Comparison of ENCODE assay signal across 8 cellular contexts in genomic region chr3:55160241-55160877, GRCh38.
A peak's percentile ranks its signal among the peaks of the same experiment; 100 is the strongest.
DNase-seq lines count a peak whose midpoint lies in the region; ATAC-seq and TF ChIP-seq lines count a peak whose summit lies in the region.

No MANE protein-coding gene starts in this region.

- intact Hi-C loops in left colon (cut with DNase I, micrococcal nuclease), result no loop called here

- DNase-seq in EH (ENCODE audit: low read depth), result peak; percentile 100
- DNase-seq in SW480 (ENCODE audit: low spot score), result peak; percentile 94
- DNase-seq in left colon, result peak; percentile 8 to 41
- no peak for DNase-seq in glutamatergic neuron
- DNase-seq in NCI-H187 (lab: John Stamatoyannopoulos, UW), result no peak
- no peak for DNase-seq in SW 1271 (lab: John Stamatoyannopoulos, UW)

- H3K27me3 Mint-ChIP-seq in glutamatergic neuron (ENCODE audit: unreplicated experiment), result no peaks in the 10 kb centered on the region

- H3K27ac Mint-ChIP-seq in glutamatergic neuron (ENCODE audit: unreplicated experiment), result no peak overlapping the region

- H3K4me3 Mint-ChIP-seq in glutamatergic neuron (ENCODE audit: unreplicated experiment), result no peak overlapping the region

- H3K4me1 Mint-ChIP-seq in glutamatergic neuron (ENCODE audit: low read depth, unreplicated experiment), result no peaks in the 10 kb centered on the region

- peak; percentile 79 for ATAC-seq in HG02798 (IDR thresholded peaks at IDR 0.05; ENCODE audit: poor library complexity, unreplicated experiment)
- ATAC-seq in left colon, result no peak
- ATAC-seq in HG02571 (IDR thresholded peaks at IDR 0.05; ENCODE audit: unreplicated experiment), result no peak

- H3K9me3 Mint-ChIP-seq in glutamatergic neuron (ENCODE audit: unreplicated experiment), result no peaks in the 10 kb centered on the region

- no peaks in the 10 kb centered on the region for H3K36me3 Mint-ChIP-seq in glutamatergic neuron (ENCODE audit: unreplicated experiment)

- TF ChIP-seq CTCF in glutamatergic neuron (IDR thresholded peaks at IDR 0.05; ENCODE audit: partially characterized antibody, unreplicated experiment), result no peak

Comparison
In these comparisons a context has a peak if more than half of its experiments do, and no peak if none do; other contexts are left out.
1. DNase-seq: peak in EH (single experiment), SW480 (single experiment) and left colon (2 of 2); none in glutamatergic neuron (single experiment), NCI-H187 (0 of 2) and SW 1271 (0 of 2).